ENCODE assay signal across 8 cellular contexts in the genomic region with DNA sequence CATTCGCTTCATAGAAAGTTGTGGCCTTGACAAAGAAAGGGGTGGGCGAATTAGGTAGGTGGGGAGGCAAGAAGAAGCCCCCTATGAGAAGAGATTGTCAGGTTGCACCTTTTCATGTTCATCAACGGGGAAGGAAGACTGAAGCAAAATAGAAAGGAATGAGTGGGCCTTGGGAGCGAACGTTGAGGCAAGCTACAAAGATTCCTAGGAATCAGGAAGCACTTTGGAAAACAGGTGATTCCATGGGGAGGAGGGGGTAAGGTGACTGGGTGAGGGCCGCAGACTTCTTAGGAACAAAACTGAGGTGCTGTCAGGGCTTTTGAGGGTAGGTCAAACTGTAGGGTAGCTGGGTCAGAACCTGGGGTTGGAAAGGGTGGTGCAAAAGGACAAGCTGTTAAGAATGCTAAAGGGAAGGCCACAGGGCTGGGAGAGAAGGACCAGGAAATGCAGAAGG. TPM values are rescaled to one million over a fixed set of nuclear protein-coding genes. Genes with fewer than 3 reads are reported as not detected.
A peak's percentile ranks its signal among the peaks of the same experiment; 100 is the strongest.
DNase-seq lines count a peak whose midpoint lies in the region; ATAC-seq and TF ChIP-seq lines count a peak whose summit lies in the region.

No MANE protein-coding gene starts in this region.

- peak overlapping the region; percentile 93 to 99 (median 96) for H3K27ac ChIP-seq in gastrocnemius medialis

- in situ Hi-C loops in gastrocnemius medialis (cut with MboI; ENCODE audit: low sequenced_read_pairs in 4 of 4) = loop anchor here in 1 of 4 donors (25.0 kb wide), 1 partner anchor 702 kb away; a partner anchor contains a TSS

- intact Hi-C loops in activated CD4-positive, alpha-beta T cell treated with anti-CD3 and anti-CD28 coated beads for 36 hours (cut with DNase I, micrococcal nuclease) = loop anchor here (2.0 to 10.0 kb wide), 9 partner anchors 318 to 1822 kb away; a partner anchor contains a TSS
- intact Hi-C loops in gastrocnemius medialis (cut with DNase I; ENCODE audit: low total_unique reads) = loop anchor here (2.0 to 5.0 kb wide), 2 partner anchors 64 to 318 kb away; a partner anchor contains a TSS

- peak overlapping the region; percentile 95 for H3K4me3 ChIP-seq in WI38 (ENCODE audit: low read depth, low read length)
- peak overlapping the region; percentile 70 to 96 (median 92) for H3K4me3 ChIP-seq in gastrocnemius medialis

- H3K9me3 ChIP-seq in gastrocnemius medialis = no peaks in the 10 kb centered on the region

- TF ChIP-seq CTCF in WI38 (IDR thresholded peaks at IDR 0.05; ENCODE audit: low read depth, low read length) = no peak
- no peak for TF ChIP-seq CTCF in glutamatergic neuron (IDR thresholded peaks at IDR 0.05; ENCODE audit: partially characterized antibody, unreplicated experiment)
- TF ChIP-seq CTCF in gastrocnemius medialis (IDR thresholded peaks at IDR 0.05 in 4 of 5, conservative IDR thresholded peaks at IDR 0.05 in 1 of 5) = no peak

- no peaks in the 10 kb centered on the region for H3K9me3 Mint-ChIP-seq in activated CD4-positive, alpha-beta T cell treated with anti-CD3 and anti-CD28 coated beads for 36 hours (ENCODE audit: low read depth)
- H3K9me3 Mint-ChIP-seq in glutamatergic neuron (ENCODE audit: unreplicated experiment) = peaks cover 5% of the 10 kb centered on the region

- POLR2A ChIA-PET in activated CD4-positive, alpha-beta T cell treated with anti-CD3 and anti-CD28 coated beads for 36 hours (lab: Charles Lee) = interaction anchor here (0.8 to 1.0 kb wide), 2 partner anchors 423 to 705 kb away, joined by 3 read pairs; no protein-coding TSS in a partner anchor

- H3K27me3 ChIP-seq in gastrocnemius medialis = no peaks in the 10 kb centered on the region

- H3K36me3 Mint-ChIP-seq in activated CD4-positive, alpha-beta T cell treated with anti-CD3 and anti-CD28 coated beads for 36 hours (ENCODE audit: low read depth) = peaks cover 12% of the 10 kb centered on the region
- H3K36me3 Mint-ChIP-seq in glutamatergic neuron (ENCODE audit: unreplicated experiment) = no peaks in the 10 kb centered on the region

- H3K4me1 ChIP-seq in gastrocnemius medialis = peaks cover 48 to 53% of the 10 kb centered on the region in 2 donors

- H3K4me1 Mint-ChIP-seq in activated CD4-positive, alpha-beta T cell treated with anti-CD3 and anti-CD28 coated beads for 36 hours = peaks cover 55% of the 10 kb centered on the region
- H3K4me1 Mint-ChIP-seq in glutamatergic neuron (ENCODE audit: low read depth, unreplicated experiment) = peaks cover 25% of the 10 kb centered on the region

- peak overlapping the region; percentile 97 for H3K27ac Mint-ChIP-seq in activated CD4-positive, alpha-beta T cell treated with anti-CD3 and anti-CD28 coated beads for 36 hours
- peak overlapping the region; percentile 95 for H3K27ac Mint-ChIP-seq in glutamatergic neuron (ENCODE audit: unreplicated experiment)

- CTCF ChIA-PET in activated CD4-positive, alpha-beta T cell treated with anti-CD3 and anti-CD28 coated beads for 36 hours (lab: Charles Lee) = interaction anchor here (0.6 to 2.3 kb wide), 7 partner anchors 9 to 1169 kb away, joined by 3 to 13 read pairs (median 4); no protein-coding TSS in a partner anchor

- DNase-seq in activated CD4-positive, alpha-beta T cell treated with anti-CD3 and anti-CD28 coated beads for 36 hours = no peak
- DNase-seq in activated CD4-positive, alpha-beta T cell treated with anti-CD3 and anti-CD28 coated beads, Interleukin-2, amount 50 U/mL, for 48 hours = no peak
- DNase-seq in glutamatergic neuron = no peak
- no peak for DNase-seq in gastrocnemius medialis
- no peak for DNase-seq in cerebellum (ENCODE audit: low spot score)
- DNase-seq in SHP77 (lab: John Stamatoyannopoulos, UW) = no peak
- no peak for DNase-seq in pons (ENCODE audit: low spot score)

- H3K27me3 Mint-ChIP-seq in activated CD4-positive, alpha-beta T cell treated with anti-CD3 and anti-CD28 coated beads for 36 hours = no peaks in the 10 kb centered on the region
- H3K27me3 Mint-ChIP-seq in glutamatergic neuron (ENCODE audit: unreplicated experiment) = peaks cover 2% of the 10 kb centered on the region

- TF ChIP-seq POLR2A in gastrocnemius medialis (IDR thresholded peaks at IDR 0.05) = no peak

- peak overlapping the region; percentile 97 for H3K4me3 Mint-ChIP-seq in activated CD4-positive, alpha-beta T cell treated with anti-CD3 and anti-CD28 coated beads for 36 hours
- H3K4me3 Mint-ChIP-seq in glutamatergic neuron (ENCODE audit: unreplicated experiment) = peak overlapping the region; percentile 89

- H3K36me3 ChIP-seq in gastrocnemius medialis = peaks cover 0 to 8% of the 10 kb centered on the region in 2 donors

- ATAC-seq in activated CD4-positive, alpha-beta T cell treated with anti-CD3 and anti-CD28 coated beads for 36 hours = no peak
- peak in 1 of 2 donors; percentile 9 for ATAC-seq in gastrocnemius medialis

RNA-seq across cellular contexts. Expression of a gene that starts 0.5 kb away (rescaled TPM):
- total RNA-seq in activated CD4-positive, alpha-beta T cell treated with anti-CD3 and anti-CD28 coated beads for 36 hours = 10 to 100 TPM; 18.9 to 27.0 TPM
- 68.7 TPM for total RNA-seq in glutamatergic neuron (ENCODE audit: unreplicated experiment)
- 10 to 100 TPM; 20.9 to 37.3 (median 28.6) TPM for total RNA-seq in gastrocnemius medialis
- total RNA-seq in cerebellum = 123 TPM

RNA-seq across cellular contexts. Expression of a gene that starts 0.8 kb away (rescaled TPM):
- 10 to 100 TPM; 12.6 to 12.8 TPM for total RNA-seq in activated CD4-positive, alpha-beta T cell treated with anti-CD3 and anti-CD28 coated beads for 36 hours
- total RNA-seq in glutamatergic neuron (ENCODE audit: unreplicated experiment) (123 TPM), gastrocnemius medialis (10 to 100 TPM; 61.0 to 91.6 (median 79.8) TPM), cerebellum (187 TPM)
